In the genomic region with DNA sequence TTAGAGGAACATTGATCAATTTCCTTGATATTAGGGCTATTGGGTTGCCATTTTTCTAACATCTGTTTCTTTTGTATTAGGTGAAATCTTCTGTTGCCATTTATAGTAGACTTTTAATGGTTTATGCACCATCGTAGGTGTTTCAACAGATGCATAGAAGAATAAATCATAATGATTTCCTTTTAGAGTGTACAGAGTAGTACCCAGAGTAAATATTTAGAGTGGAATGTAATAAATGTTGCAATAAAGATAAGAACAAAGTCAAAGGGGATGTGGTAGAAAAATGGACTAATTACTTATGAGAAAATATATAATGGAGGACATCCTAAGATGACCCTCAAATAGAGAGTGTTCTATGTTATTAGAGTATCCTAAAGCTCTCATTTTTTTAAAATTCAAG, we compare ENCODE assay signal across 30 cellular contexts.
"Had no signal": no experiment of that assay in that cellular context is flagged by ENCODE, and none has a peak within 500 bp of the region (broad histone marks: within the 10 kb centered on the region; RNA-seq: fewer than 3 reads in every experiment).

No MANE protein-coding gene starts in this region.

- H3K4me2 ChIP-seq: KMS-11 had no signal

- ATAC-seq: activated naive CD4-positive, alpha-beta T cell treated with anti-CD3 and anti-CD28 coated beads, Interleukin-2, amount 50 U/mL, for 72 hours; activated T-cell treated with anti-CD3 and anti-CD28 coated beads, Interleukin-2, amount 50 U/mL, for 4 hours; Panc1 had no signal

- H3K36me3 ChIP-seq: adrenal gland, SJCRH30 had no signal

- H3K27ac ChIP-seq: adrenal gland, KMS-11, SJCRH30, SK-N-MC had no signal

- H3K4me1 ChIP-seq: adrenal gland, SJCRH30 had no signal

- DNase-seq: activated B cell treated with CpG ODN at 0.5 μM for 24 hours; activated CD4-positive, alpha-beta memory T cell treated with anti-CD3 and anti-CD28 coated beads for 36 hours; activated CD4-positive, alpha-beta T cell treated with anti-CD3 and anti-CD28 coated beads for 4 hours; activated CD4-positive, alpha-beta T cell treated with anti-CD3 and anti-CD28 coated beads, Interleukin-2, amount 50 U/mL, for 1 hour; activated CD4-positive, CD25-positive, alpha-beta regulatory T cell treated with anti-CD3 and anti-CD28 coated beads, Interleukin-2, amount 50 U/mL, for 72 hours; activated CD8-positive, alpha-beta memory T cell treated with anti-CD3 and anti-CD28 coated beads, Interleukin-2, amount 50 U/mL, for 4 hours; activated gamma-delta T cell treated with Interleukin-2 at 50 U/mL for 16 hours; activated naive CD4-positive, alpha-beta T cell treated with anti-CD3 and anti-CD28 coated beads for 36 hours; activated T-cell treated with anti-CD3 and anti-CD28 coated beads for 4 hours; activated T-cell treated with anti-CD3 and anti-CD28 coated beads, Interleukin-2, amount 50 U/mL, for 4 hours; adrenal gland; anterior cingulate cortex; caudate nucleus; cerebellar nuclear complex; NCI-H1048; NCI-H1105 treated with DMSO at 0.1 percent for 48 hours; NCI-H1436; NCI-H1694 treated with DMSO at 0.1 percent for 48 hours; NCI-H2029; NCI-H510A; NCI-H526; NCI-H748 treated with DMSO at 0.1 percent for 48 hours; NK-92 treated with Interleukin-12 subunit alpha and Interleukin-12 subunit beta, amount 100 ng/mL, for 24 hours; SHP77; SJCRH30; T1000 had no signal

- H3K4me3 ChIP-seq: adrenal gland, SJCRH30, SK-N-MC had no signal

- H3K27me3 ChIP-seq: adrenal gland, SJCRH30 had no signal
